7 cellular contexts compared by ENCODE assay signal in genomic region chr14:65502676-65503124, GRCh38.
DNase-seq lines count a peak whose midpoint lies in the region; ATAC-seq and TF ChIP-seq lines count a peak whose summit lies in the region.

No MANE protein-coding gene starts in this region.

- no peak overlapping the region for H3K27ac ChIP-seq in RWPE2 (ENCODE audit: poor library complexity, severe bottlenecking)

- H3K27me3 ChIP-seq in RWPE2 (ENCODE audit: insufficient read depth, poor library complexity, severe bottlenecking) = no peaks in the 10 kb centered on the region

- H3K36me3 ChIP-seq in RWPE2 (ENCODE audit: low read depth) = no peaks in the 10 kb centered on the region

- DNase-seq in RWPE2 (ENCODE audit: low spot score) (no peak), kidney glomerular epithelial cell (lab: John Stamatoyannopoulos, UW) (peak; percentile 83), NCI-H1417 treated with DMSO at 0.1 percent for 48 hours (lab: John Stamatoyannopoulos, UW) (no peak)
- DNase-seq in stimulated activated CD4-positive, alpha-beta T cell treated with anti-CD3 and anti-CD28 coated beads, Interleukin-1b, Interleukin-23, amount 100 ng/mL, for 48 hours = no peak

- peak; percentile 42 for ATAC-seq in GM18861 (IDR thresholded peaks at IDR 0.05; ENCODE audit: unreplicated experiment)
- ATAC-seq in HG02938 (IDR thresholded peaks at IDR 0.05; ENCODE audit: unreplicated experiment) = peak; percentile 47
- ATAC-seq in RWPE2 (ENCODE audit: low read depth) = peak; percentile 90
- ATAC-seq in GM18519 (IDR thresholded peaks at IDR 0.05; ENCODE audit: low FRiP score, unreplicated experiment) = no peak

- peaks cover 9% of the 10 kb centered on the region for H3K4me1 ChIP-seq in RWPE2 (ENCODE audit: insufficient read depth, poor library complexity, severe bottlenecking)

- H3K9me3 ChIP-seq in RWPE2 (ENCODE audit: severe bottlenecking) = no peaks in the 10 kb centered on the region

- no peak overlapping the region for H3K4me3 ChIP-seq in RWPE2 (ENCODE audit: severe bottlenecking)

- no peak for TF ChIP-seq CTCF in RWPE2 (IDR thresholded peaks at IDR 0.05; ENCODE audit: poor library complexity, severe bottlenecking)
